In genomic region chrX:119999087-119999634, GRCh38 we compare ENCODE assay signal across 1 cellular context.
TF ChIP-seq lines count a peak whose summit lies in the region.

No MANE protein-coding gene starts in this region.

TF ChIP-seq in endothelial cell of umbilical vein, 7 proteins besides CTCF, POLR2A, EP300 and RAD21:
- TF ChIP-seq POLR2AphosphoS5 (IDR thresholded peaks at IDR 0.05; ENCODE audit: insufficient read depth, low read depth, low read length) (no peak), EZH2 (IDR thresholded peaks at IDR 0.05; ENCODE audit: borderline replicate concordance, low read depth, low read length, severe bottlenecking) (peak; percentile 57), JUN (IDR thresholded peaks at IDR 0.05; ENCODE audit: borderline replicate concordance, insufficient read depth, insufficient read length, low read depth) (no peak), MAX (IDR thresholded peaks at IDR 0.05; ENCODE audit: insufficient read depth, insufficient read length) (no peak)
